10 cellular contexts compared by ENCODE assay signal in the genomic region with DNA sequence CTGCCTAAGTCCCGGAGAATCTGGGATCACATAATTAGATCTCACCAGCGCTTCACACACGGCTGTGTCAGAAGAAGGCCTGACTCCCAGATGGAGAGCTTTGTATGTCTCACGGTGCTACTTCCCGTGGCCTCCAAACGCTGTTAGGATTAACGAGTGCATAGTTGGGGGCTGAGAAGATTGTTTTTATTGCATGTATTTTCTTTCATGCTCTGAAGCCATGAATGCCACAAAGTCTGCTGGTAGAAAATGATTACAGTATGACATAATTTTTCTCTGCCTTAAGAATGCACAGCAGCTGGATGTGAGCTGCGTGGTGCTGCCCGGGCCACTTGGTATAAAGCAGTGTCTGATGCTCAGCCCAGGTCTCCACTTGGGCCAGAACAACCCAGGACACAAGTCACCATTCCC.
A peak's percentile ranks its signal among the peaks of the same experiment; 100 is the strongest.
DNase-seq lines count a peak whose midpoint lies in the region; ATAC-seq, FAIRE-seq and TF ChIP-seq lines count a peak whose summit lies in the region.
"Had no signal": no experiment of that assay in that cellular context is flagged by ENCODE, and none has a peak within 500 bp of the region (broad histone marks: within the 10 kb centered on the region; RNA-seq: fewer than 3 reads in every experiment).

No MANE protein-coding gene starts in this region.

- H3K4me1 Mint-ChIP-seq in astrocyte (ENCODE audit: low read depth, unreplicated experiment) = peaks cover 22% of the 10 kb centered on the region
- no peaks in the 10 kb centered on the region for H3K4me1 Mint-ChIP-seq in activated CD4-positive, alpha-beta memory T cell treated with anti-CD3 and anti-CD28 coated beads, Interleukin-2, amount 10 ng/mL, durations not matched to agents 7 days and 5 days

- POLR2A ChIA-PET in HEK293T (lab: Yijun Ruan, JAX) = no interaction called here
- POLR2A ChIA-PET in activated CD4-positive, alpha-beta memory T cell treated with anti-CD3 and anti-CD28 coated beads, Interleukin-2, amount 10 ng/mL, durations not matched to agents 7 days and 5 days (lab: Charles Lee) = no interaction called here

- peaks cover 10% of the 10 kb centered on the region for H3K9me3 ChIP-seq in astrocyte (ENCODE audit: insufficient read depth, low read depth, low read length)

- H3K9ac ChIP-seq in astrocyte (ENCODE audit: low read length) = peak overlapping the region; percentile 84

- H3K36me3 Mint-ChIP-seq in astrocyte (ENCODE audit: low read depth, unreplicated experiment) = peaks cover 9% of the 10 kb centered on the region
- no peaks in the 10 kb centered on the region for H3K36me3 Mint-ChIP-seq in activated CD4-positive, alpha-beta memory T cell treated with anti-CD3 and anti-CD28 coated beads, Interleukin-2, amount 10 ng/mL, durations not matched to agents 7 days and 5 days (ENCODE audit: low read depth)

- no peaks in the 10 kb centered on the region for H4K20me1 ChIP-seq in astrocyte (ENCODE audit: insufficient read depth, low read length)

- H3K4me2 ChIP-seq in astrocyte (ENCODE audit: low read length) = peak overlapping the region; percentile 71

- no peak overlapping the region for H2AFZ ChIP-seq in astrocyte (ENCODE audit: low read depth, low read length)

- peak overlapping the region; percentile 45 for H3K4me3 Mint-ChIP-seq in astrocyte (ENCODE audit: unreplicated experiment)
- no peak overlapping the region for H3K4me3 Mint-ChIP-seq in activated CD4-positive, alpha-beta memory T cell treated with anti-CD3 and anti-CD28 coated beads, Interleukin-2, amount 10 ng/mL, durations not matched to agents 7 days and 5 days

- ATAC-seq in HG03108 (IDR thresholded peaks at IDR 0.05; ENCODE audit: unreplicated experiment) (no peak), GM19351 (IDR thresholded peaks at IDR 0.05; ENCODE audit: unreplicated experiment) (no peak)

- peaks cover 7% of the 10 kb centered on the region for H3K27me3 Mint-ChIP-seq in astrocyte (ENCODE audit: low read depth, unreplicated experiment)
- H3K27me3 Mint-ChIP-seq in activated CD4-positive, alpha-beta memory T cell treated with anti-CD3 and anti-CD28 coated beads, Interleukin-2, amount 10 ng/mL, durations not matched to agents 7 days and 5 days = peaks cover 5% of the 10 kb centered on the region

- FAIRE-seq in astrocyte (lab: Jason Lieb, UNC) = peak; percentile 74

- peaks cover 19% of the 10 kb centered on the region for H3K9me3 Mint-ChIP-seq in astrocyte (ENCODE audit: unreplicated experiment)
- peaks cover 6% of the 10 kb centered on the region for H3K9me3 Mint-ChIP-seq in activated CD4-positive, alpha-beta memory T cell treated with anti-CD3 and anti-CD28 coated beads, Interleukin-2, amount 10 ng/mL, durations not matched to agents 7 days and 5 days

- no peaks in the 10 kb centered on the region for H3K79me2 ChIP-seq in astrocyte (ENCODE audit: insufficient read depth, low read length)

- H3K27me3 ChIP-seq in astrocyte (ENCODE audit: insufficient read depth, low read length) (no peaks in the 10 kb centered on the region), kidney epithelial cell (ENCODE audit: control insufficient read depth, insufficient read depth, low read length) (no peaks in the 10 kb centered on the region)

- H3K27ac Mint-ChIP-seq in astrocyte (ENCODE audit: unreplicated experiment) = peak overlapping the region; percentile 87
- H3K27ac Mint-ChIP-seq in activated CD4-positive, alpha-beta memory T cell treated with anti-CD3 and anti-CD28 coated beads, Interleukin-2, amount 10 ng/mL, durations not matched to agents 7 days and 5 days = no peak overlapping the region

- TF ChIP-seq CTCF in astrocyte (IDR thresholded peaks at IDR 0.05; ENCODE audit: insufficient read depth, low read depth, low read length) (no peak), kidney epithelial cell (IDR thresholded peaks at IDR 0.05; ENCODE audit: insufficient read depth, low read length, poor library complexity, severe bottlenecking) (no peak)

- peak; percentile 31 for DNase-seq in HEK293T (ENCODE audit: extremely low spot score)
- DNase-seq in astrocyte (ENCODE audit: low read depth) = peak; percentile 95
- DNase-seq in kidney epithelial cell (ENCODE audit: low read depth) = peak; percentile 82
- DNase-seq in superior temporal gyrus (ENCODE audit: extremely low spot score) = peak; percentile 41
- DNase-seq in activated CD4-positive, alpha-beta memory T cell treated with anti-CD3 and anti-CD28 coated beads, Interleukin-2, amount 10 ng/mL, durations not matched to agents 7 days and 5 days = no peak
- DNase-seq in pons (ENCODE audit: low spot score) = no peak
- DNase-seq: NCI-H446 treated with DMSO at 0.1 percent for 48 hours, T-helper 1 cell had no signal

- peak overlapping the region; percentile 96 for H3K27ac ChIP-seq in astrocyte (ENCODE audit: low read depth, low read length)

- peaks cover 20% of the 10 kb centered on the region for H3K4me1 ChIP-seq in astrocyte (ENCODE audit: insufficient read depth, low read length)

- H3K4me3 ChIP-seq in astrocyte (ENCODE audit: insufficient read depth, low read depth, low read length) (no peak overlapping the region), kidney epithelial cell (ENCODE audit: low read depth, low read length) (no peak overlapping the region)

- H3K36me3 ChIP-seq in astrocyte (ENCODE audit: insufficient read depth, low read length) (no peaks in the 10 kb centered on the region), kidney epithelial cell (ENCODE audit: control insufficient read depth, insufficient read depth, low read length) (peaks cover 2% of the 10 kb centered on the region)

- CTCF ChIA-PET in HEK293T (lab: Yijun Ruan, JAX) = interaction anchor here (0.9 kb wide), 1 partner anchor 63 kb away, joined by 3 read pairs; no protein-coding TSS in a partner anchor
- CTCF ChIA-PET in activated CD4-positive, alpha-beta memory T cell treated with anti-CD3 and anti-CD28 coated beads, Interleukin-2, amount 10 ng/mL, durations not matched to agents 7 days and 5 days (lab: Charles Lee) = no interaction called here

TF ChIP-seq in HEK293T, 16 proteins besides CTCF, POLR2A, EP300 and RAD21:
- TF ChIP-seq L3MBTL2 (conservative IDR thresholded peaks at IDR 0.05) = no peak
- no peak for TF ChIP-seq CTBP1 (IDR thresholded peaks at IDR 0.05; ENCODE audit: borderline replicate concordance)
- no peak for TF ChIP-seq ELF4 (IDR thresholded peaks at IDR 0.05)
- no peak for TF ChIP-seq BHLHE40 (IDR thresholded peaks at IDR 0.05; ENCODE audit: borderline replicate concordance)
- TF ChIP-seq ZNF384 (IDR thresholded peaks at IDR 0.05) = no peak
- no peak for TF ChIP-seq FOXM1 (IDR thresholded peaks at IDR 0.05; ENCODE audit: borderline replicate concordance)
- no peak for TF ChIP-seq HDGF (IDR thresholded peaks at IDR 0.05; ENCODE audit: borderline replicate concordance)
- TF ChIP-seq NFRKB (IDR thresholded peaks at IDR 0.05) = no peak

Comparison
In these comparisons a context has a peak if more than half of its experiments do, and no peak if none do; other contexts are left out.
1. DNase-seq: peak in HEK293T (single experiment), astrocyte (single experiment), kidney epithelial cell (single experiment) and superior temporal gyrus (single experiment); none in activated CD4-positive, alpha-beta memory T cell treated with anti-CD3 and anti-CD28 coated beads, Interleukin-2, amount 10 ng/mL, durations not matched to agents 7 days and 5 days (single experiment) and pons (single experiment).